ENCODE assay signal across 15 cellular contexts in genomic region chr3:139113766-139114165, GRCh38.
DNase-seq lines count a peak whose midpoint lies in the region; ATAC-seq and TF ChIP-seq lines count a peak whose summit lies in the region.
"Had no signal": no experiment of that assay in that cellular context is flagged by ENCODE, and none has a peak within 500 bp of the region (broad histone marks: within the 10 kb centered on the region; RNA-seq: fewer than 3 reads in every experiment).

No MANE protein-coding gene starts in this region.

- CTCF ChIA-PET in activated CD8-positive, alpha-beta T cell treated with anti-CD3 and anti-CD28 coated beads, Interleukin-2, amount 10 ng/mL, durations not matched to agents 7 days and 5 days (lab: Charles Lee): interaction anchor here (2.9 to 5.6 kb wide), 2 partner anchors 191 to 216 kb away, joined by 11 to 55 read pairs; no protein-coding TSS in a partner anchor
- CTCF ChIA-PET in MCF 10A (lab: Yijun Ruan, JAX): interaction anchor here (0.5 to 5.4 kb wide), 10 partner anchors 10 to 241 kb away, joined by 3 to 152 read pairs (median 22); no protein-coding TSS in a partner anchor

- H3K9me2 ChIP-seq in Karpas-422 (replicated peaks; ENCODE audit: insufficient read depth, low read length): no peaks in the 10 kb centered on the region

- H3K9ac ChIP-seq in DND-41 (ENCODE audit: low read depth, low read length): no peak overlapping the region
- H3K9ac ChIP-seq in Karpas-422 (ENCODE audit: low read length): no peak overlapping the region

- intact Hi-C loops in MCF 10A (cut with micrococcal nuclease): loop anchor here (2.0 to 5.0 kb wide), 3 partner anchors 89 to 215 kb away; no protein-coding TSS in a partner anchor

- H3K4me3 Mint-ChIP-seq in activated CD8-positive, alpha-beta T cell treated with anti-CD3 and anti-CD28 coated beads, Interleukin-2, amount 10 ng/mL, durations not matched to agents 7 days and 5 days: no peak overlapping the region
- H3K4me3 Mint-ChIP-seq in MCF 10A (ENCODE audit: unreplicated experiment): no peak overlapping the region
- H3K4me3 Mint-ChIP-seq: activated naive CD4-positive, alpha-beta T cell treated with anti-CD3 and anti-CD28 coated beads, Interleukin-2, amount 10 ng/mL, durations not matched to agents 7 days and 5 days had no signal

- H3K27me3 ChIP-seq in DND-41 (ENCODE audit: insufficient read depth, low read length, poor library complexity) (peaks cover 3% of the 10 kb centered on the region), Karpas-422 (ENCODE audit: low read length) (no peaks in the 10 kb centered on the region)
- H3K27me3 ChIP-seq: pancreas, SJCRH30, uterus had no signal

- H3K79me2 ChIP-seq in DND-41 (ENCODE audit: insufficient read depth, low read length) (no peaks in the 10 kb centered on the region), Karpas-422 (ENCODE audit: low read length) (no peaks in the 10 kb centered on the region)

- DNase-seq in DND-41 (no peak), islet precursor cell (peak; percentile 42), Karpas-422 (no peak), MCF 10A (ENCODE audit: unreplicated experiment) (no peak)
- peak; percentile 38 for DNase-seq in activated CD8-positive, alpha-beta T cell treated with anti-CD3 and anti-CD28 coated beads, Interleukin-2, amount 10 ng/mL, durations not matched to agents 7 days and 5 days
- no peak for DNase-seq in activated naive CD4-positive, alpha-beta T cell treated with anti-CD3 and anti-CD28 coated beads, Interleukin-2, amount 50 U/mL, for 16 hours
- DNase-seq: GF-D8, lower lobe of right lung, NCI-H1048, pancreas, PC-9, uterus had no signal

- no peaks in the 10 kb centered on the region for H4K20me1 ChIP-seq in DND-41 (ENCODE audit: insufficient read depth, low read length)
- H4K20me1 ChIP-seq in Karpas-422 (ENCODE audit: insufficient read depth, low read depth, low read length): no peaks in the 10 kb centered on the region

- no peaks in the 10 kb centered on the region for H3K9me3 Mint-ChIP-seq in activated CD8-positive, alpha-beta T cell treated with anti-CD3 and anti-CD28 coated beads, Interleukin-2, amount 10 ng/mL, durations not matched to agents 7 days and 5 days (ENCODE audit: insufficient read depth)
- H3K9me3 Mint-ChIP-seq in MCF 10A (ENCODE audit: unreplicated experiment): no peaks in the 10 kb centered on the region
- H3K9me3 Mint-ChIP-seq: activated naive CD4-positive, alpha-beta T cell treated with anti-CD3 and anti-CD28 coated beads, Interleukin-2, amount 10 ng/mL, durations not matched to agents 7 days and 5 days had no signal

- no peaks in the 10 kb centered on the region for H3K36me3 Mint-ChIP-seq in activated CD8-positive, alpha-beta T cell treated with anti-CD3 and anti-CD28 coated beads, Interleukin-2, amount 10 ng/mL, durations not matched to agents 7 days and 5 days (ENCODE audit: low read depth)
- no peaks in the 10 kb centered on the region for H3K36me3 Mint-ChIP-seq in MCF 10A (ENCODE audit: insufficient read depth, unreplicated experiment)
- H3K36me3 Mint-ChIP-seq: activated naive CD4-positive, alpha-beta T cell treated with anti-CD3 and anti-CD28 coated beads, Interleukin-2, amount 10 ng/mL, durations not matched to agents 7 days and 5 days had no signal

- no TSS peak for BruUV-seq in MCF 10A (replicated peaks; lab: Mats Ljungman, UMichigan)

- H2AFZ ChIP-seq in DND-41 (ENCODE audit: low read depth, low read length) (no peak overlapping the region), Karpas-422 (ENCODE audit: low read length) (no peak overlapping the region)
- H2AFZ ChIP-seq: PC-9 had no signal

- POLR2A ChIA-PET in activated CD8-positive, alpha-beta T cell treated with anti-CD3 and anti-CD28 coated beads, Interleukin-2, amount 10 ng/mL, durations not matched to agents 7 days and 5 days (lab: Charles Lee): no interaction called here
- POLR2A ChIA-PET in MCF 10A (lab: Yijun Ruan, JAX): no interaction called here

- ATAC-seq in DND-41 (ENCODE audit: insufficient read depth, low read depth): peak; percentile 47; the same call in 1 of the 3 replicates
- peak; percentile 17 for ATAC-seq in activated CD8-positive, alpha-beta T cell treated with anti-CD3 and anti-CD28 coated beads, Interleukin-2, amount 10 ng/mL, durations not matched to agents 7 days and 5 days
- ATAC-seq: lower lobe of right lung had no signal

- no peak overlapping the region for H3K27ac Mint-ChIP-seq in activated CD8-positive, alpha-beta T cell treated with anti-CD3 and anti-CD28 coated beads, Interleukin-2, amount 10 ng/mL, durations not matched to agents 7 days and 5 days
- H3K27ac Mint-ChIP-seq in MCF 10A (ENCODE audit: low read depth, unreplicated experiment): no peak overlapping the region
- H3K27ac Mint-ChIP-seq: activated naive CD4-positive, alpha-beta T cell treated with anti-CD3 and anti-CD28 coated beads, Interleukin-2, amount 10 ng/mL, durations not matched to agents 7 days and 5 days had no signal

- H3K27me3 Mint-ChIP-seq in activated CD8-positive, alpha-beta T cell treated with anti-CD3 and anti-CD28 coated beads, Interleukin-2, amount 10 ng/mL, durations not matched to agents 7 days and 5 days (ENCODE audit: low read depth): peaks cover 13% of the 10 kb centered on the region
- no peaks in the 10 kb centered on the region for H3K27me3 Mint-ChIP-seq in MCF 10A (ENCODE audit: insufficient read depth, unreplicated experiment)

- H3K36me3 ChIP-seq in DND-41 (ENCODE audit: insufficient read depth, low read length) (no peaks in the 10 kb centered on the region), Karpas-422 (ENCODE audit: insufficient read depth, low read length) (no peaks in the 10 kb centered on the region)
- H3K36me3 ChIP-seq: lower lobe of right lung, pancreas, SJCRH30, uterus had no signal

- peak overlapping the region; percentile 26; the same call in 1 of the 2 replicates for H3K27ac ChIP-seq in 22Rv1
- H3K27ac ChIP-seq in DND-41 (ENCODE audit: low read length): no peak overlapping the region
- no peak overlapping the region for H3K27ac ChIP-seq in Karpas-422 (ENCODE audit: low read length)
- H3K27ac ChIP-seq: lower lobe of right lung, pancreas, PC-9, SJCRH30, uterus had no signal

- H3K4me1 ChIP-seq in DND-41 (ENCODE audit: insufficient read depth, low read length) (no peaks in the 10 kb centered on the region), Karpas-422 (ENCODE audit: low read length) (no peaks in the 10 kb centered on the region)
- H3K4me1 ChIP-seq: lower lobe of right lung, pancreas, SJCRH30, uterus had no signal

- peaks cover 15% of the 10 kb centered on the region for H3K4me1 Mint-ChIP-seq in activated CD8-positive, alpha-beta T cell treated with anti-CD3 and anti-CD28 coated beads, Interleukin-2, amount 10 ng/mL, durations not matched to agents 7 days and 5 days (ENCODE audit: low read depth)
- H3K4me1 Mint-ChIP-seq in MCF 10A (ENCODE audit: insufficient read depth, unreplicated experiment): peaks cover 7% of the 10 kb centered on the region

- no peak overlapping the region for H3K4me2 ChIP-seq in DND-41 (ENCODE audit: insufficient read depth, low read length)
- no peak overlapping the region for H3K4me2 ChIP-seq in Karpas-422 (ENCODE audit: low read depth, low read length, poor library complexity, severe bottlenecking)
- H3K4me2 ChIP-seq: PC-9 had no signal

- H3K4me3 ChIP-seq in DND-41 (ENCODE audit: low read depth in 1 of 2, low read length in 2 of 2): no peak overlapping the region
- no peak overlapping the region for H3K4me3 ChIP-seq in Karpas-422 (ENCODE audit: low read length)
- H3K4me3 ChIP-seq: lower lobe of right lung, pancreas, PC-9, SJCRH30, uterus had no signal

- TF ChIP-seq CTCF in 22Rv1 (IDR thresholded peaks at IDR 0.05) (peak; percentile 5), DND-41 (IDR thresholded peaks at IDR 0.05; ENCODE audit: borderline replicate concordance, extremely low read depth, low read length, poor library complexity, severe bottlenecking) (no peak), MCF 10A (IDR thresholded peaks at IDR 0.05; ENCODE audit: unreplicated experiment) (no peak)

- H3K9me3 ChIP-seq in DND-41 (ENCODE audit: insufficient read depth, low read length, severe bottlenecking) (no peaks in the 10 kb centered on the region), Karpas-422 (ENCODE audit: low read length) (no peaks in the 10 kb centered on the region)
- H3K9me3 ChIP-seq: lower lobe of right lung, pancreas, SJCRH30, uterus had no signal

Comparison
In these comparisons a context has a peak if more than half of its experiments do, and no peak if none do; other contexts are left out.
1. DNase-seq: peak in activated CD8-positive, alpha-beta T cell treated with anti-CD3 and anti-CD28 coated beads, Interleukin-2, amount 10 ng/mL, durations not matched to agents 7 days and 5 days (single experiment) and islet precursor cell (single experiment); none in DND-41 (single experiment), Karpas-422 (single experiment), activated naive CD4-positive, alpha-beta T cell treated with anti-CD3 and anti-CD28 coated beads, Interleukin-2, amount 50 U/mL, for 16 hours (single experiment) and MCF 10A (single experiment).